In genomic region chr9:74236857-74237256, GRCh38 we compare ENCODE assay signal across 29 cellular contexts.
"Had no signal": no experiment of that assay in that cellular context is flagged by ENCODE, and none has a peak within 500 bp of the region (broad histone marks: within the 10 kb centered on the region; RNA-seq: fewer than 3 reads in every experiment).

No MANE protein-coding gene starts in this region.

- DNase-seq: naive thymus-derived CD4-positive, alpha-beta T cell; natural killer cell; occipital lobe; ovary; posterior cingulate gyrus; psoas muscle; right cardiac atrium; spleen; stimulated activated CD4-positive, alpha-beta T cell treated with anti-CD3 and anti-CD28 coated beads, Interleukin-12 subunit alpha, Interleukin-12 subunit beta, amount 100 ng/mL, for 4 hours; stimulated activated CD4-positive, alpha-beta T cell treated with anti-CD3 and anti-CD28 coated beads, Interleukin-1b, Interleukin-23, amount 100 ng/mL, for 48 hours; stimulated activated CD4-positive, alpha-beta T cell treated with anti-CD3 and anti-CD28 coated beads, Interleukin-4, amount 100 ng/mL, for 1 hour; stimulated activated CD4-positive, alpha-beta T cell treated with anti-CD3 and anti-CD28 coated beads, Interleukin-4, amount 100 ng/mL, for 4 hours; stimulated activated CD8-positive, alpha-beta memory T cell treated with anti-CD3 and anti-CD28 coated beads, Interleukin-4, amount 100 ng/mL, for 48 hours; stimulated activated naive CD4-positive, alpha-beta T cell; stimulated activated naive CD8-positive, alpha-beta T cell treated with anti-CD3 and anti-CD28 coated beads, Interleukin-15, amount 100 ng/mL, for 72 hours; stimulated activated naive CD8-positive, alpha-beta T cell treated with anti-CD3 and anti-CD28 coated beads, Interleukin-15, Interleukin-2, amounts not matched to agents 100 U/mL and 50 U/mL, for 24 hours; substantia nigra; testis; tibial artery; transverse colon; upper lobe of right lung; uterus had no signal

- H3K9ac ChIP-seq: neural progenitor cell, parathyroid adenoma had no signal

- H3K36me3 ChIP-seq: neural progenitor cell, ovary, spleen, suprapubic skin, tibial artery, transverse colon, upper lobe of right lung, uterus had no signal

- H3K9me3 ChIP-seq: ovary, testis, uterus had no signal

- ATAC-seq: naive thymus-derived CD4-positive, alpha-beta T cell; natural killer cell; psoas muscle; right cardiac atrium; sciatic nerve; stimulated activated memory B cell treated with anti-CD40 and anti-IgM and Interleukin-4, amounts not matched to agents 10 μg/mL and 1 μg/mL and 100 μg/mL, for 72 hours; stimulated activated naive CD8-positive, alpha-beta T cell treated with anti-CD3 and anti-CD28 coated beads, Interleukin-15, amount 100 ng/mL, for 72 hours; stimulated activated naive CD8-positive, alpha-beta T cell treated with anti-CD3 and anti-CD28 coated beads, Interleukin-15, Interleukin-2, amounts not matched to agents 100 U/mL and 50 U/mL, for 24 hours; upper lobe of right lung had no signal

- H3K4me2 ChIP-seq: neural progenitor cell, smooth muscle cell had no signal

- H3K4me1 ChIP-seq: neural progenitor cell, parathyroid adenoma, psoas muscle, spleen, suprapubic skin, testis, tibial artery, transverse colon, upper lobe of right lung, uterus had no signal

- H2AFZ ChIP-seq: neural progenitor cell, parathyroid adenoma had no signal

- H3K27ac ChIP-seq: neural progenitor cell, ovary, parathyroid adenoma, psoas muscle, skin epidermis, spleen, suprapubic skin, testis, tibial artery, transverse colon, upper lobe of right lung, uterus had no signal

- H3K79me2 ChIP-seq: parathyroid adenoma had no signal

- H3K27me3 ChIP-seq: neural progenitor cell, spleen, suprapubic skin, testis, tibial artery, transverse colon, upper lobe of right lung, uterus had no signal

- H3K4me3 ChIP-seq: neural progenitor cell, ovary, psoas muscle, skin epidermis, smooth muscle cell, spleen, suprapubic skin, testis, tibial artery, transverse colon, upper lobe of right lung, uterus had no signal
